ENCODE assay signal across 1 cellular context in the genomic region with DNA sequence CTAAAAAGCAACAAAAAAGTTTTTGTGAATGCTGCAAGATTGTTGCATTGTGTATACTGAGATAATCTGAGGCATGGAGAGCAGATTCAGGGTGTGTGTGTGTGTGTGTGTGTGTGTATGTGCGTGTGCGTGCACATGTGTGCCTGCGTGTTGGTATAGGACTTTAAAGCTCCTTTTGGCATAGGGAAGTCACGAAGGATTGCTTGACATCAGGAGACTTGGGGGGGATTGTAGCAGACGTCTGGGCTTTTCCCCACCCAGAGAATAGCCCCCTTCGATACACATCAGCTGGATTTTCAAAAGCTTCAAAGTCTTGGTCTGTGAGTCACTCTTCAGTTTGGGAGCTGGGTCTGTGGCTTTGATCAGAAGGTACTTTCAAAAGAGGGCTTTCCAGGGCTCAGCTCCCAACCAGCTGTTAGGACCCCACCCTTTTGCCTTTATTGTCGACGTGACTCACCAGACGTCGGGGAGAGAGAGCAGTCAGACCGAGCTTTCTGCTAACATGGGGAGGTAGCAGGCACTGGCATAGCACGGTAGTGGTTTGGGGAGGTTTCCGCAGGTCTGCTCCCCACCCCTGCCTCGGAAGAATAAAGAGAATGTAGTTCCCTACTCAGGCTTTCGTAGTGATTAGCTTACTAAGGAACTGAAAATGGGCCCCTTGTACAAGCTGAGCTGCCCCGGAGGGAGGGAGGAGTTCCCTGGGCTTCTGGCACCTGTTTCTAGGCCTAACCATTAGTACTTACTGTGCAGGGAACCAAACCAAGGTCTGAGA.
TF ChIP-seq lines count a peak whose summit lies in the region.

No MANE protein-coding gene starts in this region.

TF ChIP-seq in GM12878, 131 proteins besides CTCF, POLR2A, EP300 and RAD21 (continued from another document):
- TF ChIP-seq BCL3 (IDR thresholded peaks at IDR 0.05; ENCODE audit: borderline replicate concordance, insufficient read depth, low read depth, low read length, poor library complexity, severe bottlenecking) = peak; percentile 78
- TF ChIP-seq, protein P1, sequence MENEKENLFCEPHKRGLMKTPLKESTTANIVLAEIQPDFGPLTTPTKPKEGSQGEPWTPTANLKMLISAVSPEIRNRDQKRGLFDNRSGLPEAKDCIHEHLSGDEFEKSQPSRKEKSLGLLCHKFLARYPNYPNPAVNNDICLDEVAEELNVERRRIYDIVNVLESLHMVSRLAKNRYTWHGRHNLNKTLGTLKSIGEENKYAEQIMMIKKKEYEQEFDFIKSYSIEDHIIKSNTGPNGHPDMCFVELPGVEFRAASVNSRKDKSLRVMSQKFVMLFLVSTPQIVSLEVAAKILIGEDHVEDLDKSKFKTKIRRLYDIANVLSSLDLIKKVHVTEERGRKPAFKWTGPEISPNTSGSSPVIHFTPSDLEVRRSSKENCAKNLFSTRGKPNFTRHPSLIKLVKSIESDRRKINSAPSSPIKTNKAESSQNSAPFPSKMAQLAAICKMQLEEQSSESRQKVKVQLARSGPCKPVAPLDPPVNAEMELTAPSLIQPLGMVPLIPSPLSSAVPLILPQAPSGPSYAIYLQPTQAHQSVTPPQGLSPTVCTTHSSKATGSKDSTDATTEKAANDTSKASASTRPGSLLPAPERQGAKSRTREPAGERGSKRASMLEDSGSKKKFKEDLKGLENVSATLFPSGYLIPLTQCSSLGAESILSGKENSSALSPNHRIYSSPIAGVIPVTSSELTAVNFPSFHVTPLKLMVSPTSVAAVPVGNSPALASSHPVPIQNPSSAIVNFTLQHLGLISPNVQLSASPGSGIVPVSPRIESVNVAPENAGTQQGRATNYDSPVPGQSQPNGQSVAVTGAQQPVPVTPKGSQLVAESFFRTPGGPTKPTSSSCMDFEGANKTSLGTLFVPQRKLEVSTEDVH (IDR thresholded peaks at IDR 0.05; ENCODE audit: low read depth, partially characterized antibody) = no peak
- peak; percentile 43; the same call in 1 of the 2 replicates for TF ChIP-seq BCL11A (IDR thresholded peaks at IDR 0.05; ENCODE audit: low read depth, low read length)
- peak; percentile 72; the same call in 1 of the 2 replicates for TF ChIP-seq TBL1XR1 (IDR thresholded peaks at IDR 0.05; ENCODE audit: low read depth, low read length)
- TF ChIP-seq, protein P2, sequence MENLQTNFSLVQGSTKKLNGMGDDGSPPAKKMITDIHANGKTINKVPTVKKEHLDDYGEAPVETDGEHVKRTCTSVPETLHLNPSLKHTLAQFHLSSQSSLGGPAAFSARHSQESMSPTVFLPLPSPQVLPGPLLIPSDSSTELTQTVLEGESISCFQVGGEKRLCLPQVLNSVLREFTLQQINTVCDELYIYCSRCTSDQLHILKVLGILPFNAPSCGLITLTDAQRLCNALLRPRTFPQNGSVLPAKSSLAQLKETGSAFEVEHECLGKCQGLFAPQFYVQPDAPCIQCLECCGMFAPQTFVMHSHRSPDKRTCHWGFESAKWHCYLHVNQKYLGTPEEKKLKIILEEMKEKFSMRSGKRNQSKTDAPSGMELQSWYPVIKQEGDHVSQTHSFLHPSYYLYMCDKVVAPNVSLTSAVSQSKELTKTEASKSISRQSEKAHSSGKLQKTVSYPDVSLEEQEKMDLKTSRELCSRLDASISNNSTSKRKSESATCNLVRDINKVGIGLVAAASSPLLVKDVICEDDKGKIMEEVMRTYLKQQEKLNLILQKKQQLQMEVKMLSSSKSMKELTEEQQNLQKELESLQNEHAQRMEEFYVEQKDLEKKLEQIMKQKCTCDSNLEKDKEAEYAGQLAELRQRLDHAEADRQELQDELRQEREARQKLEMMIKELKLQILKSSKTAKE (IDR thresholded peaks at IDR 0.05; ENCODE audit: low read depth, poor library complexity, severe bottlenecking) = peak; percentile 92
- TF ChIP-seq RFX5 (IDR thresholded peaks at IDR 0.05; ENCODE audit: low read depth, low read length) = no peak
- TF ChIP-seq RCOR1 (conservative IDR thresholded peaks at IDR 0.05; ENCODE audit: low read depth, low read length) = 0 out of 2 replicates have a peak, but pooled peaks have one; percentile 35
- TF ChIP-seq ZSCAN29 (IDR thresholded peaks at IDR 0.05) = 0 out of 2 replicates have a peak, but pooled peaks have one; percentile 34
- no peak for TF ChIP-seq HDAC2 (IDR thresholded peaks at IDR 0.05)
- no peak for TF ChIP-seq PBX3 (IDR thresholded peaks at IDR 0.05; ENCODE audit: insufficient replicate concordance, low read depth, low read length)
- TF ChIP-seq CBFB (IDR thresholded peaks at IDR 0.05; ENCODE audit: low read depth) = peak; percentile 92; the same call in 1 of the 2 replicates
- TF ChIP-seq ZNF384 (IDR thresholded peaks at IDR 0.05; ENCODE audit: borderline replicate concordance, low read depth, low read length) = no peak
- TF ChIP-seq PKNOX1 (IDR thresholded peaks at IDR 0.05) = no peak
- peak; percentile 84 for TF ChIP-seq TAF1 (IDR thresholded peaks at IDR 0.05; ENCODE audit: borderline replicate concordance, low read depth, low read length)
- no peak for TF ChIP-seq CEBPZ (IDR thresholded peaks at IDR 0.05; ENCODE audit: low read depth, low read length)
